In the genomic region with DNA sequence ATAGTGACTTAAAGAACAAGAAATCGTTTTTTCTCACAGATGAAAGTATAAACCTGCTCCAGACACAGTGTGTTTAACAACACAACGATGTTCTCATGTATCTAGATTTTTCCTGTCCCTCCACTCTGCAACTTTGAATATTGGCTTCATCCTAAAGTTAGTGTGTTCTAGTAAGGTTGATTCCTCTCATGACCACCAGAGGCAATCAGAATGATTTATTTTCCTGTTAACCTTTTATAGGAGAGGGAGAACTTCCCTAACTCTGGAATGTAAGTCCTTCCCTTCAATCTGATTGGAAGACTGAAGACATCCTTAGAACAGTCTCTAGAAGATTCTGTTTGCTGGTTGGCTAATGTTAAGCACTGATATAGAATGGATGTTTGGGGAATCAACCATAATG, we compare ENCODE assay signal across 11 cellular contexts. TPM values are rescaled to one million over a fixed set of nuclear protein-coding genes. Genes with fewer than 3 reads are reported as not detected.
DNase-seq lines count a peak whose midpoint lies in the region; ATAC-seq, FAIRE-seq and TF ChIP-seq lines count a peak whose summit lies in the region.
"Had no signal": no experiment of that assay in that cellular context is flagged by ENCODE, and none has a peak within 500 bp of the region (broad histone marks: within the 10 kb centered on the region; RNA-seq: fewer than 3 reads in every experiment).

No MANE protein-coding gene starts in this region.

- H3K36me3 Mint-ChIP-seq in type B pancreatic cell = no peaks in the 10 kb centered on the region

- no peak overlapping the region for H3K4me2 ChIP-seq in endothelial cell of umbilical vein (ENCODE audit: insufficient read depth, low read length)

- H3K79me2 ChIP-seq in endothelial cell of umbilical vein (ENCODE audit: control insufficient read depth, insufficient read depth, low read length) = no peaks in the 10 kb centered on the region

- H3K9me1 ChIP-seq in endothelial cell of umbilical vein (replicated peaks; ENCODE audit: control insufficient read depth, extremely low read depth, insufficient read depth, low read length) = no peaks in the 10 kb centered on the region

- CTCF ChIA-PET in endothelial cell of umbilical vein (lab: Charles Lee) = no interaction called here

- H3K27ac ChIP-seq in endothelial cell of umbilical vein (ENCODE audit: insufficient read depth, low read depth, low read length) = no peak overlapping the region
- H3K27ac ChIP-seq: upper lobe of left lung had no signal

- DNase-seq in NCI-H82 (lab: John Stamatoyannopoulos, UW) (peak; percentile 54), NCI-H82 treated with DMSO at 0.1 percent for 48 hours (lab: John Stamatoyannopoulos, UW; ENCODE audit: unreplicated experiment) (no peak), NCI-H460 (ENCODE audit: extremely low read depth, low read depth) (peak; percentile 7), endothelial cell of umbilical vein (ENCODE audit: low read depth, low spot score) (peak; percentile 6), type B pancreatic cell (ENCODE audit: extremely low spot score, unreplicated experiment) (no peak), NCI-H2196 treated with DMSO at 0.1 percent for 48 hours (lab: John Stamatoyannopoulos, UW; ENCODE audit: unreplicated experiment) (no peak)
- no peak for DNase-seq in stimulated activated CD8-positive, alpha-beta memory T cell treated with anti-CD3 and anti-CD28 coated beads, Interleukin-4, amount 100 ng/mL, for 48 hours
- DNase-seq: upper lobe of left lung had no signal

- peak in 1 of 2 donors; percentile 3 for TF ChIP-seq CTCF in endothelial cell of umbilical vein (IDR thresholded peaks at IDR 0.05; ENCODE audit: extremely low read depth in 1 of 2, insufficient read depth in 1 of 2, low read depth in 1 of 2, low read length in 2 of 2)
- peak; percentile 67 for TF ChIP-seq CTCF in type B pancreatic cell (conservative IDR thresholded peaks at IDR 0.05)

- H3K9ac ChIP-seq in endothelial cell of umbilical vein (replicated peaks; ENCODE audit: extremely low read depth, insufficient read depth, low read length) = no peak overlapping the region

- H3K27me3 ChIP-seq in endothelial cell of umbilical vein (ENCODE audit: control insufficient read depth in 2 of 2, insufficient read depth in 2 of 2, low read length in 2 of 2) = no peaks in the 10 kb centered on the region
- H3K27me3 ChIP-seq: upper lobe of left lung had no signal

- no peak overlapping the region for H3K4me3 ChIP-seq in endothelial cell of umbilical vein (replicated peaks in 1 of 3; ENCODE audit: insufficient read depth in 1 of 3, low read depth in 1 of 3, low read length in 3 of 3)
- H3K4me3 ChIP-seq: upper lobe of left lung had no signal

- H4K20me1 ChIP-seq in endothelial cell of umbilical vein (replicated peaks; ENCODE audit: control insufficient read depth, extremely low read depth, insufficient read depth, low read length) = no peaks in the 10 kb centered on the region

- H3K9me3 Mint-ChIP-seq in type B pancreatic cell = peaks cover 8% of the 10 kb centered on the region

- no peaks in the 10 kb centered on the region for H3K27me3 Mint-ChIP-seq in type B pancreatic cell

- H2AFZ ChIP-seq in endothelial cell of umbilical vein (ENCODE audit: low read depth, low read length) = no peak overlapping the region

- H3K9me3 ChIP-seq in endothelial cell of umbilical vein (replicated peaks; ENCODE audit: control insufficient read depth, insufficient read depth, low read length) = no peaks in the 10 kb centered on the region
- H3K9me3 ChIP-seq: upper lobe of left lung had no signal

- no peaks in the 10 kb centered on the region for H3K4me1 Mint-ChIP-seq in type B pancreatic cell (ENCODE audit: unreplicated experiment)

- no peak for ATAC-seq in HG03460 (IDR thresholded peaks at IDR 0.05; ENCODE audit: unreplicated experiment)

- no peak overlapping the region for H3K27ac Mint-ChIP-seq in type B pancreatic cell

- H3K4me3 Mint-ChIP-seq in type B pancreatic cell = no peak overlapping the region

- POLR2A ChIA-PET in endothelial cell of umbilical vein (lab: Charles Lee) = no interaction called here

- dilution Hi-C loops in endothelial cell of umbilical vein (cut with MboI; ENCODE audit: extremely low pct_ligation_motif_present, low sequenced_read_pairs) = no loop called here

- H3K4me1 ChIP-seq in endothelial cell of umbilical vein (ENCODE audit: control insufficient read depth, extremely low read depth, insufficient read depth, low read length) = no peaks in the 10 kb centered on the region

- intact Hi-C loops in endothelial cell of umbilical vein (cut with micrococcal nuclease) = no loop called here

- FAIRE-seq in endothelial cell of umbilical vein (lab: Jason Lieb, UNC) = no peak

- BruUV-seq in endothelial cell of umbilical vein (replicated peaks; lab: Mats Ljungman, UMichigan) = no TSS peak

- no peaks in the 10 kb centered on the region for H3K36me3 ChIP-seq in endothelial cell of umbilical vein (ENCODE audit: control insufficient read depth in 2 of 2, extremely low read depth in 1 of 2, insufficient read depth in 2 of 2, low read length in 2 of 2)
- H3K36me3 ChIP-seq: upper lobe of left lung had no signal

- no peak for TF ChIP-seq POLR2A in endothelial cell of umbilical vein (IDR thresholded peaks at IDR 0.05; ENCODE audit: low read depth, low read length)

TF ChIP-seq in endothelial cell of umbilical vein, 7 proteins besides CTCF, POLR2A, EP300 and RAD21:
- TF ChIP-seq JUN (IDR thresholded peaks at IDR 0.05; ENCODE audit: borderline replicate concordance, insufficient read depth, insufficient read length, low read depth) = no peak
- TF ChIP-seq GATA2 (IDR thresholded peaks at IDR 0.05; ENCODE audit: insufficient read depth, insufficient read length, low read depth, low read length) = no peak
- no peak for TF ChIP-seq MYC (IDR thresholded peaks at IDR 0.05; ENCODE audit: low read depth, low read length)
- no peak for TF ChIP-seq FOS (IDR thresholded peaks at IDR 0.05; ENCODE audit: borderline replicate concordance, insufficient read depth, low read length)
- TF ChIP-seq EZH2 (IDR thresholded peaks at IDR 0.05; ENCODE audit: borderline replicate concordance, low read depth, low read length, severe bottlenecking) = no peak
- TF ChIP-seq, protein P1, sequence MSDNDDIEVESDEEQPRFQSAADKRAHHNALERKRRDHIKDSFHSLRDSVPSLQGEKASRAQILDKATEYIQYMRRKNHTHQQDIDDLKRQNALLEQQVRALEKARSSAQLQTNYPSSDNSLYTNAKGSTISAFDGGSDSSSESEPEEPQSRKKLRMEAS (IDR thresholded peaks at IDR 0.05; ENCODE audit: insufficient read depth, insufficient read length) = no peak
- TF ChIP-seq POLR2AphosphoS5 (IDR thresholded peaks at IDR 0.05; ENCODE audit: insufficient read depth, low read depth, low read length) = no peak

RNA-seq across cellular contexts. Expression of a gene that starts 41.0 kb away (rescaled TPM):
- 12.3 and 12.4 TPM in 2 replicates for total RNA-seq in NCI-H460 (2014; rRNA removed; shearing (Covaris generic))
- polyA plus RNA-seq in NCI-H460 (2014; cell fraction: nucleus; rRNA removed) = 6.4 and 9.4 TPM in 2 replicates
- total RNA-seq in endothelial cell of umbilical vein (1.2 and 2.0 TPM in 2 replicates), type B pancreatic cell (ENCODE audit: low replicate concordance) (4.6 and 5.1 TPM in 2 replicates)
- polyA plus RNA-seq in endothelial cell of umbilical vein = 0.47 and 0.49 TPM in 2 replicates
- 0.88 and 0.93 TPM in 2 replicates for polyA plus RNA-seq in endothelial cell of umbilical vein (2011; cell fraction: cytosol; rRNA removed)
- polyA plus RNA-seq in endothelial cell of umbilical vein (2011; cell fraction: nucleus; rRNA removed) = 1.2 and 1.4 TPM in 2 replicates
- polyA plus RNA-seq in endothelial cell of umbilical vein (2012) = 1.3 and 2.0 TPM in 2 replicates
- polyA minus RNA-seq in endothelial cell of umbilical vein = 1.8 and 2.0 TPM in 2 replicates
- polyA minus RNA-seq in endothelial cell of umbilical vein (2011; cell fraction: cytosol; rRNA and poly(A)+ RNA removed) = 12.5 TPM
- 4.3 and 4.5 TPM in 2 replicates for polyA minus RNA-seq in endothelial cell of umbilical vein (2011; cell fraction: nucleus; rRNA and poly(A)+ RNA removed)

RNA-seq across cellular contexts. Expression of a gene that starts 51.6 kb away (rescaled TPM):
- total RNA-seq in NCI-H460 (2014; rRNA removed; shearing (Covaris generic)) = not detected in 2 replicates
- not detected in 2 replicates for polyA plus RNA-seq in NCI-H460 (2014; cell fraction: nucleus; rRNA removed)
- total RNA-seq in endothelial cell of umbilical vein = not detected in 2 replicates
- polyA plus RNA-seq in endothelial cell of umbilical vein = not detected in 2 replicates
- polyA plus RNA-seq in endothelial cell of umbilical vein (2011; cell fraction: cytosol; rRNA removed) = not detected in 2 replicates
- polyA plus RNA-seq in endothelial cell of umbilical vein (2011; cell fraction: nucleus; rRNA removed) = not detected in 2 replicates
- not detected in 2 replicates for polyA plus RNA-seq in endothelial cell of umbilical vein (2012)
- not detected in 2 replicates for polyA minus RNA-seq in endothelial cell of umbilical vein
- polyA minus RNA-seq in endothelial cell of umbilical vein (2011; cell fraction: cytosol; rRNA and poly(A)+ RNA removed) = not detected
- polyA minus RNA-seq in endothelial cell of umbilical vein (2011; cell fraction: nucleus; rRNA and poly(A)+ RNA removed) = not detected in 2 replicates
- total RNA-seq in type B pancreatic cell (ENCODE audit: low replicate concordance) = 0.14 TPM in 1 of 2 replicates, not detected in the other
- total RNA-seq: cardiac septum had no signal
- polyA plus RNA-seq: AG04450 had no signal

Comparison
In these comparisons a context has a peak if more than half of its experiments do, and no peak if none do; other contexts are left out.
1. DNase-seq: peak in NCI-H82 (single experiment), NCI-H460 (single experiment) and endothelial cell of umbilical vein (single experiment); none in NCI-H82 treated with DMSO at 0.1 percent for 48 hours (single experiment), type B pancreatic cell (single experiment), NCI-H2196 treated with DMSO at 0.1 percent for 48 hours (single experiment) and stimulated activated CD8-positive, alpha-beta memory T cell treated with anti-CD3 and anti-CD28 coated beads, Interleukin-4, amount 100 ng/mL, for 48 hours (single experiment).